33 cellular contexts compared by ENCODE assay signal in the genomic region with DNA sequence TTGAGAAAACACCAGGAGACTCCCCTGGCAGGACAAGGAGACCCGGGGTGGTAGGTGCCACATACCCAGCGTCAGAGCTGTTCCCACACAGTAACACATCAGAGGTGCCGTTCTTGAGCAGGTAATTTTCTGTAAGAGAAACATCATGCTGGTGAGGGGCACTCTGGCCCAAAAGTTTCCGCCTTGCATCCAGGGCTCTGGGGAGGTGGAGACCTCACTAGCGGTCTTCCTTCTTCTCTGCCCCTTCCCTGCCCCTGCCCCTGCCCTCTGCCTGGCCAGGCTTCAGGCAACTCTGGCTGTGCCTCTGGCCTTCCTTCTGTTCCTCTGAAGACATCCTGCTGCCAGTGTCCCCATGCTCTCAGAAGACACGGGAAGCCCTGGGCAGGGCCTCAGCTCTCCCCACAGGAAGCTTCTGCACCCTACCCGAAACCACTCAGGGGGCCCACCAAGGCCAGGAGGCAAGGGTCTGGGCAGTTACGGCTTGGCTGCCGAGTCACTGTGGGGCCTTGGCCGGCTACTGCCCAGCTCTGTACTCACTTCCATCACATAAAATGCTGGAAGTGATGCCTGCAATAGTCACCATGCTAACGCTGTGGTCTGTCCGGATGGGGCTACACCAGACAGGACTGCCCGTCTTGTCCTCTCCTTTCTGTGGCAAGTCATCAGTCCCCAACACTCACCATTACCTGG. TPM values are rescaled to one million over a fixed set of nuclear protein-coding genes. Genes with fewer than 3 reads are reported as not detected.
"Had no signal": no experiment of that assay in that cellular context is flagged by ENCODE, and none has a peak within 500 bp of the region (broad histone marks: within the 10 kb centered on the region; RNA-seq: fewer than 3 reads in every experiment).

No MANE protein-coding gene starts in this region.

- H3K4me3 Mint-ChIP-seq: activated CD4-positive, alpha-beta T cell treated with anti-CD3 and anti-CD28 coated beads for 36 hours; activated CD8-positive, alpha-beta T cell treated with anti-CD3 and anti-CD28 coated beads, Interleukin-2, amount 10 ng/mL, durations not matched to agents 7 days and 5 days; activated naive CD4-positive, alpha-beta T cell treated with anti-CD3 and anti-CD28 coated beads for 36 hours; activated naive CD8-positive, alpha-beta T cell treated with anti-CD3 and anti-CD28 coated beads for 36 hours; activated T-cell treated with anti-CD3 and anti-CD28 coated beads, Interleukin-2, amount 50 U/mL, for 72 hours; dendritic cell treated with granulocyte-macrophage colony-stimulating factor and Interleukin-4, amounts not matched to agents 40 ng/mL and 50 ng/mL, for 4 days; nephron; T-helper 2 cell treated with Interferon-gamma antibody and Interleukin-4, amounts not matched to agents 5 μg/mL and 100 μg/mL, for 36 hours had no signal

- H3K27me3 ChIP-seq: brain microvascular endothelial cell, esophagus muscularis mucosa, foreskin keratinocyte, heart left ventricle, left lung, right atrium auricular region, testis, uterus had no signal

- ATAC-seq: activated CD4-positive, alpha-beta T cell treated with anti-CD3 and anti-CD28 coated beads for 36 hours; activated CD8-positive, alpha-beta T cell treated with anti-CD3 and anti-CD28 coated beads, Interleukin-2, amount 10 ng/mL, durations not matched to agents 7 days and 5 days; activated T-cell treated with anti-CD3 and anti-CD28 coated beads, Interleukin-2, amount 50 U/mL, for 72 hours; foreskin keratinocyte; heart left ventricle; left lung; stimulated activated naive CD8-positive, alpha-beta T cell treated with anti-CD3 and anti-CD28 coated beads, Interleukin-15, Interleukin-2, amounts not matched to agents 100 U/mL and 50 U/mL, for 24 hours had no signal

- H3K9ac ChIP-seq: parathyroid adenoma had no signal

- H3K9me3 ChIP-seq: esophagus muscularis mucosa, heart left ventricle, left lung, right atrium auricular region, testis, uterus had no signal

- H3K4me1 Mint-ChIP-seq: activated CD4-positive, alpha-beta T cell treated with anti-CD3 and anti-CD28 coated beads for 36 hours; activated naive CD8-positive, alpha-beta T cell treated with anti-CD3 and anti-CD28 coated beads for 36 hours; nephron had no signal

- H3K4me1 ChIP-seq: esophagus muscularis mucosa, foreskin keratinocyte, left lung, parathyroid adenoma, right atrium auricular region, testis, uterus had no signal

- H3K36me3 Mint-ChIP-seq: activated naive CD8-positive, alpha-beta T cell treated with anti-CD3 and anti-CD28 coated beads for 36 hours had no signal

- FAIRE-seq: astrocyte had no signal

- H3K36me3 ChIP-seq: brain microvascular endothelial cell, left lung, uterus had no signal

- H3K4me3 ChIP-seq: esophagus muscularis mucosa, heart left ventricle, left lung, lung, right atrium auricular region, testis, uterus had no signal

- H3K27me3 Mint-ChIP-seq: activated CD4-positive, alpha-beta T cell treated with anti-CD3 and anti-CD28 coated beads for 36 hours; activated naive CD8-positive, alpha-beta T cell treated with anti-CD3 and anti-CD28 coated beads for 36 hours; dendritic cell treated with granulocyte-macrophage colony-stimulating factor and Interleukin-4, amounts not matched to agents 40 ng/mL and 50 ng/mL, for 4 days had no signal

- H3K9me3 Mint-ChIP-seq: activated naive CD4-positive, alpha-beta T cell treated with anti-CD3 and anti-CD28 coated beads for 36 hours; activated naive CD8-positive, alpha-beta T cell treated with anti-CD3 and anti-CD28 coated beads for 36 hours; activated T-cell treated with anti-CD3 and anti-CD28 coated beads, Interleukin-2, amount 50 U/mL, for 72 hours; dendritic cell treated with granulocyte-macrophage colony-stimulating factor and Interleukin-4, amounts not matched to agents 40 ng/mL and 50 ng/mL, for 4 days; nephron; T-helper 2 cell treated with Interferon-gamma antibody and Interleukin-4, amounts not matched to agents 5 μg/mL and 100 μg/mL, for 36 hours had no signal

- H3K27ac ChIP-seq: brain microvascular endothelial cell, esophagus muscularis mucosa, foreskin keratinocyte, left lung, parathyroid adenoma, right atrium auricular region, testis, uterus had no signal

- DNase-seq: activated CD4-positive, alpha-beta T cell treated with anti-CD3 and anti-CD28 coated beads for 36 hours; activated CD4-positive, CD25-positive, alpha-beta regulatory T cell; activated CD8-positive, alpha-beta T cell treated with anti-CD3 and anti-CD28 coated beads, Interleukin-2, amount 10 ng/mL, durations not matched to agents 7 days and 5 days; activated naive CD4-positive, alpha-beta T cell treated with anti-CD3 and anti-CD28 coated beads for 36 hours; activated naive CD8-positive, alpha-beta T cell treated with anti-CD3 and anti-CD28 coated beads for 36 hours; activated T-cell treated with anti-CD3 and anti-CD28 coated beads for 4 hours; activated T-cell treated with anti-CD3 and anti-CD28 coated beads, Interleukin-2, amount 50 U/mL, for 72 hours; amniotic stem cell; brain microvascular endothelial cell; caudate nucleus; foreskin keratinocyte; hypothalamus; kidney glomerular epithelial cell; mesendoderm; nucleus accumbens; stimulated activated CD4-positive, alpha-beta T cell treated with anti-CD3 and anti-CD28 coated beads, Interleukin-12 subunit alpha, Interleukin-12 subunit beta, amount 100 ng/mL, for 4 hours; stimulated activated CD4-positive, alpha-beta T cell treated with anti-CD3 and anti-CD28 coated beads, Interleukin-4, amount 100 ng/mL, for 1 hour; stimulated activated naive CD8-positive, alpha-beta T cell treated with anti-CD3 and anti-CD28 coated beads, Interleukin-15, Interleukin-2, amounts not matched to agents 100 U/mL and 50 U/mL, for 24 hours; T-helper 1 cell; testis; trophoblast cell; uterus had no signal

- H3K27ac Mint-ChIP-seq: activated CD4-positive, alpha-beta T cell treated with anti-CD3 and anti-CD28 coated beads for 36 hours; activated CD8-positive, alpha-beta T cell treated with anti-CD3 and anti-CD28 coated beads, Interleukin-2, amount 10 ng/mL, durations not matched to agents 7 days and 5 days; activated naive CD4-positive, alpha-beta T cell treated with anti-CD3 and anti-CD28 coated beads for 36 hours; activated naive CD8-positive, alpha-beta T cell treated with anti-CD3 and anti-CD28 coated beads for 36 hours; activated T-cell treated with anti-CD3 and anti-CD28 coated beads, Interleukin-2, amount 50 U/mL, for 72 hours; dendritic cell treated with granulocyte-macrophage colony-stimulating factor and Interleukin-4, amounts not matched to agents 40 ng/mL and 50 ng/mL, for 4 days; nephron; T-helper 2 cell treated with Interferon-gamma antibody and Interleukin-4, amounts not matched to agents 5 μg/mL and 100 μg/mL, for 36 hours had no signal

RNA-seq across cellular contexts. Expression of gene SCN5A, which starts 41.3 kb away (rescaled TPM):
- total RNA-seq: mononuclear cell had no signal
